ENCODE assay signal across 34 cellular contexts in the genomic region with DNA sequence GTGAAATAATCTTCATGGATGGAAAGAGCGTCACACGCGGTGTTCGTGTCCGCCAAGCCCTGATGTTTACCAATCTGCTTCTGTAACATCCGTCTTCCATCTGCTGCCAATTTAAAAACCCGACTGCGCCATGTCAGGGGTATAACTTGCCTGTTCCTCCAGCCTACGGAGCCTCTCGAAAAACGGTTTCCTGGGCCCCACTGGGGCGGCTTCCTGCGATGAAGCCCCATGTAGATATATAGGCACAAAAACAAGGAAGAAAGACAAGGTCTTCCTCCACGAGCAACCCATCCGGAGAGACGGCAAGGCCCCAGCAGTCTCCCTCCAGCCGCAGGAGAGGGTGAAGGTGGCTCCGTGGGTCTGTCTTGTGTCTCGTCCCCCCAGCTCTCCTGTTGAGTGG. TPM values are rescaled to one million over a fixed set of nuclear protein-coding genes. Genes with fewer than 3 reads are reported as not detected.
"Had no signal": no experiment of that assay in that cellular context is flagged by ENCODE, and none has a peak within 500 bp of the region (broad histone marks: within the 10 kb centered on the region; RNA-seq: fewer than 3 reads in every experiment).

A gene with protein sequence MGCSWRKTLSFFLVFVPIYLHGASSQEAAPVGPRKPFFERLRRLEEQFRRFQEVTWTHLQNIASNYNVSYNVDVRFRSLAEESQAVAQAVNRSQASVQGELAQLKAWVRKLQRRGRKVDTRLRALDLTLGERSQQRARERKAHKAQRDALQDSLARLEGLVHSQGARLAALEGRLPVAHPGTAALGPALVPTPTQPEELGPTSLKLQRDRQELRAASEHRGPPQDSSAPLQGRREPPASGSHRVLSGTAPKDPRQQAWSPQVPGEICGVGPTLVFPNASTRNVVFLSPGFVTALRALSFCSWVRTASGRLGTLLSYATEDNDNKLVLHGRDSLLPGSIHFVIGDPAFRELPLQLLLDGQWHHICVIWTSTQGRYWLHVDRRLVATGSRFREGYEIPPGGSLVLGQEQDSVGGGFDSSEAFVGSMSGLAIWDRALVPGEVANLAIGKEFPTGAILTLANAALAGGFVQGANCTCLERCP (minus strand): TSS at position 326 of the 400 bp plus-strand sequence. CDS start 35 bp downstream, at position 291.

- H3K27me3 ChIP-seq: breast epithelium, dorsolateral prefrontal cortex, hepatocyte, right atrium auricular region, suprapubic skin, tibial artery, upper lobe of right lung had no signal

- H3K9me3 ChIP-seq: breast epithelium, left ventricle myocardium inferior, mucosa of descending colon, right atrium auricular region, suprapubic skin, tibial artery, upper lobe of right lung had no signal

- H3K27ac Mint-ChIP-seq: activated CD4-positive, alpha-beta memory T cell treated with anti-CD3 and anti-CD28 coated beads, Interleukin-2, amount 10 ng/mL, durations not matched to agents 7 days and 5 days; activated CD4-positive, alpha-beta T cell treated with anti-CD3 and anti-CD28 coated beads, Interleukin-2, amount 10 ng/mL, durations not matched to agents 24 days and 14 days; activated naive CD4-positive, alpha-beta T cell treated with anti-CD3 and anti-CD28 coated beads, Interleukin-2, amount 50 U/mL, for 24 hours; activated naive CD8-positive, alpha-beta T cell treated with anti-CD3 and anti-CD28 coated beads, Interleukin-2, amount 50 U/mL, for 24 hours; activated T-cell treated with anti-CD3 and anti-CD28 coated beads, Interleukin-2, amount 50 U/mL, for 24 hours; nephron; T-helper 1 cell treated with Interleukin-12 subunit alpha and Interleukin-12 subunit beta and Interleukin-4 antibody, amounts not matched to agents 30 μg/mL and 1 μg/mL, for 36 hours had no signal

- ATAC-seq: activated naive CD8-positive, alpha-beta T cell treated with anti-CD3 and anti-CD28 coated beads, Interleukin-2, amount 50 U/mL, for 24 hours; mucosa of descending colon; upper lobe of right lung had no signal

- DNase-seq: activated CD4-positive, alpha-beta memory T cell treated with anti-CD3 and anti-CD28 coated beads, Interleukin-2, amount 10 ng/mL, durations not matched to agents 7 days and 5 days; activated CD4-positive, alpha-beta T cell treated with anti-CD3 and anti-CD28 coated beads, Interleukin-2, amount 10 ng/mL, durations not matched to agents 24 days and 14 days; activated CD4-positive, CD25-positive, alpha-beta regulatory T cell treated with anti-CD3 and anti-CD28 coated beads, Interleukin-2, amount 50 U/mL, for 72 hours; activated CD8-positive, alpha-beta memory T cell treated with anti-CD3 and anti-CD28 coated beads, Interleukin-2, amount 50 U/mL, for 48 hours; activated gamma-delta T cell; activated naive CD8-positive, alpha-beta T cell treated with anti-CD3 and anti-CD28 coated beads, Interleukin-2, amount 50 U/mL, for 24 hours; activated T-cell treated with anti-CD3 and anti-CD28 coated beads, Interleukin-2, amount 50 U/mL, for 24 hours; amygdala; dorsolateral prefrontal cortex; effector memory CD4-positive, alpha-beta T cell; glutamatergic neuron; islet precursor cell; left ventricle myocardium inferior; mucosa of descending colon; occipital lobe; stimulated activated CD4-positive, alpha-beta T cell treated with anti-CD3 and anti-CD28 coated beads, Interleukin-15, amount 100 ng/mL, for 24 hours; stimulated activated CD4-positive, alpha-beta T cell treated with anti-CD3 and anti-CD28 coated beads, Interleukin-2, amount 100 ng/mL, for 24 hours; stimulated activated naive CD4-positive, alpha-beta T cell; T-helper 9 cell; tibial artery had no signal

- H3K36me3 ChIP-seq: breast epithelium, left ventricle myocardium inferior, right atrium auricular region, suprapubic skin, tibial artery, upper lobe of right lung had no signal

- H3K9me3 Mint-ChIP-seq: activated CD4-positive, alpha-beta memory T cell treated with anti-CD3 and anti-CD28 coated beads, Interleukin-2, amount 10 ng/mL, durations not matched to agents 7 days and 5 days; activated CD4-positive, alpha-beta T cell treated with anti-CD3 and anti-CD28 coated beads, Interleukin-2, amount 10 ng/mL, durations not matched to agents 24 days and 14 days; activated naive CD4-positive, alpha-beta T cell treated with anti-CD3 and anti-CD28 coated beads, Interleukin-2, amount 50 U/mL, for 24 hours; activated naive CD8-positive, alpha-beta T cell treated with anti-CD3 and anti-CD28 coated beads, Interleukin-2, amount 50 U/mL, for 24 hours; activated T-cell treated with anti-CD3 and anti-CD28 coated beads, Interleukin-2, amount 50 U/mL, for 24 hours; nephron; T-helper 1 cell treated with Interleukin-12 subunit alpha and Interleukin-12 subunit beta and Interleukin-4 antibody, amounts not matched to agents 30 μg/mL and 1 μg/mL, for 36 hours had no signal

- H3K36me3 Mint-ChIP-seq: activated naive CD4-positive, alpha-beta T cell treated with anti-CD3 and anti-CD28 coated beads, Interleukin-2, amount 50 U/mL, for 24 hours had no signal

- H3K4me3 Mint-ChIP-seq: activated CD4-positive, alpha-beta memory T cell treated with anti-CD3 and anti-CD28 coated beads, Interleukin-2, amount 10 ng/mL, durations not matched to agents 7 days and 5 days; activated CD4-positive, alpha-beta T cell treated with anti-CD3 and anti-CD28 coated beads, Interleukin-2, amount 10 ng/mL, durations not matched to agents 24 days and 14 days; activated naive CD4-positive, alpha-beta T cell treated with anti-CD3 and anti-CD28 coated beads, Interleukin-2, amount 50 U/mL, for 24 hours; activated naive CD8-positive, alpha-beta T cell treated with anti-CD3 and anti-CD28 coated beads, Interleukin-2, amount 50 U/mL, for 24 hours; activated T-cell treated with anti-CD3 and anti-CD28 coated beads, Interleukin-2, amount 50 U/mL, for 24 hours; T-helper 1 cell treated with Interleukin-12 subunit alpha and Interleukin-12 subunit beta and Interleukin-4 antibody, amounts not matched to agents 30 μg/mL and 1 μg/mL, for 36 hours had no signal

- H3K4me3 ChIP-seq: breast epithelium, dorsolateral prefrontal cortex, hepatocyte, left ventricle myocardium inferior, lung, mucosa of descending colon, right atrium auricular region, smooth muscle cell, suprapubic skin, tibial artery, upper lobe of right lung had no signal

- H3K27me3 Mint-ChIP-seq: activated naive CD4-positive, alpha-beta T cell treated with anti-CD3 and anti-CD28 coated beads, Interleukin-2, amount 50 U/mL, for 24 hours; activated naive CD8-positive, alpha-beta T cell treated with anti-CD3 and anti-CD28 coated beads, Interleukin-2, amount 50 U/mL, for 24 hours; activated T-cell treated with anti-CD3 and anti-CD28 coated beads, Interleukin-2, amount 50 U/mL, for 24 hours had no signal

- H3K27ac ChIP-seq: breast epithelium, dorsolateral prefrontal cortex, hepatocyte, left ventricle myocardium inferior, right atrium auricular region, suprapubic skin, tibial artery, upper lobe of right lung had no signal

RNA-seq across cellular contexts. Expression of the gene that starts here (rescaled TPM):
- total RNA-seq: activated CD4-positive, alpha-beta memory T cell treated with anti-CD3 and anti-CD28 coated beads, Interleukin-2, amount 10 ng/mL, durations not matched to agents 7 days and 5 days; activated CD4-positive, alpha-beta T cell treated with anti-CD3 and anti-CD28 coated beads, Interleukin-2, amount 10 ng/mL, durations not matched to agents 24 days and 14 days; breast epithelium; epithelial cell of proximal tubule; frontal cortex; hepatocyte; left ventricle myocardium inferior; mucosa of descending colon; myocyte; occipital lobe; pulmonary artery endothelial cell; smooth muscle cell; suprapubic skin; upper lobe of right lung had no signal
- polyA plus RNA-seq: hepatocyte, smooth muscle cell had no signal
